15 cellular contexts compared by ENCODE assay signal in the genomic region with DNA sequence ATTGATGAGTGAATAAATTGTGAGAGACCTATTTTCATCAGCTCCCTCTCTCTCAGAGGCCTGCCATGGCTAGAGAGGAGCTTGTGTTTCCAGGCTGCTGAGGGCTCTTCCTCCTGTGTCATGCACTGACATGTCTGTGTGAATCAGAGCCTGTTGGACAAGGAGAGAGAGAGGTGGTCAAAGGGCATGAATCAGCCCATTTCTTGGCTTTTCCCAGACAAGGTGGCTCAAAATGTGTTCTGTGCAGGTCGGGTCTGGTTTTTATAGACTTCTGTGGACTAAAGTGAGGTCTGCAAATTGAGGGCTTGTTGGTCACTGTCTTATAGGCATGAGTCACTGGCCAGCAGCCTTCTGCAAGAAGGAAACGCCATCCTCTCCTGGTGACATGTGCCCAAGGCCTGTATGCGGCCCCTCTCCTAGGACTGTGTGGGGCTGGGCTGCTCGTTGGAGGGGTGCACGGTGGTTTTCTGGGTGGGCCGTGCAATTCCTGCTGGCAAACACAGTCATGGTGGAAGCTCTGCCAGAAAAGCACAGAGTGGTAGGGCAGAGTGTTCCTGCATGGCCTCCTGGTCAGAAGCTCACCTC.
DNase-seq lines count a peak whose midpoint lies in the region; ATAC-seq, FAIRE-seq and TF ChIP-seq lines count a peak whose summit lies in the region.
"Had no signal": no experiment of that assay in that cellular context is flagged by ENCODE, and none has a peak within 500 bp of the region (broad histone marks: within the 10 kb centered on the region; RNA-seq: fewer than 3 reads in every experiment).

No MANE protein-coding gene starts in this region.

- H3K4me1 ChIP-seq in HCT116 (ENCODE audit: control insufficient read depth in 1 of 2, insufficient read depth in 2 of 2, low read length in 2 of 2) (peaks cover 0 to 17% of the 10 kb centered on the region in 2 experiments; a peak in 2 of 4 replicates), adipocyte (ENCODE audit: control insufficient read depth, insufficient read depth, low read length) (peaks cover 29% of the 10 kb centered on the region)

- TF ChIP-seq CTCF in HCT116 (IDR thresholded peaks at IDR 0.05 in 2 of 3, conservative IDR thresholded peaks at IDR 0.05 in 1 of 3; ENCODE audit: borderline replicate concordance in 1 of 3, insufficient read depth in 1 of 3, low read depth in 2 of 3, low read length in 2 of 3) (no peak), fibroblast of pulmonary artery (IDR thresholded peaks at IDR 0.05; ENCODE audit: low read length, missing control alignments) (no peak)

- intact Hi-C loops in HCT116 (cut with micrococcal nuclease): no loop called here

- POLR2A ChIA-PET in HCT116 (lab: Charles Lee): interaction anchor here (0.6 to 1.6 kb wide), 2 partner anchors 11 to 886 kb away, joined by 3 to 9 read pairs; no protein-coding TSS in a partner anchor

- RAD21 ChIA-PET in HCT116 (lab: Charles Lee; ENCODE audit: low non-redundant PET in 1 of 2, low total read pairs in 2 of 2, uncharacterized antibody in 2 of 2, unreplicated experiment in 2 of 2): no interaction called here

- H2AFZ ChIP-seq in HCT116 (ENCODE audit: low read depth, low read length, poor library complexity, severe bottlenecking): no peak overlapping the region

- H3K4me3 ChIP-seq in HCT116 (replicated peaks in 1 of 2; ENCODE audit: low read depth in 1 of 2, low read length in 2 of 2) (no peak overlapping the region), adipocyte (ENCODE audit: low read length) (no peak overlapping the region), fibroblast of pulmonary artery (replicated peaks; ENCODE audit: low read depth, low read length) (no peak overlapping the region)
- H3K4me3 ChIP-seq: stomach had no signal

- no peak for TF ChIP-seq POLR2A in HCT116 (IDR thresholded peaks at IDR 0.05; ENCODE audit: borderline replicate concordance, extremely low read depth, insufficient read depth, insufficient read length)

- FAIRE-seq in urothelium cell line (lab: Jason Lieb, UNC): no peak
- FAIRE-seq: endometrium had no signal

- H3K9me3 ChIP-seq in HCT116 (ENCODE audit: control insufficient read depth in 1 of 2, insufficient read depth in 1 of 2, low read depth in 1 of 2, low read length in 2 of 2) (no peaks in the 10 kb centered on the region), adipocyte (ENCODE audit: control insufficient read depth, low read length) (peaks cover 5% of the 10 kb centered on the region)
- H3K9me3 ChIP-seq: neutrophil had no signal

- H3K9me2 ChIP-seq in HCT116 (ENCODE audit: insufficient read depth): no peaks in the 10 kb centered on the region

- CTCF ChIA-PET in HCT116 (lab: Charles Lee): no interaction called here

- no peaks in the 10 kb centered on the region for H4K20me1 ChIP-seq in HCT116 (ENCODE audit: insufficient read depth)

- H3K27ac ChIP-seq in HCT116 (ENCODE audit: low read depth, low read length): no peak overlapping the region
- H3K27ac ChIP-seq: neutrophil, stomach had no signal

- no peaks in the 10 kb centered on the region for H3K36me3 ChIP-seq in HCT116 (ENCODE audit: control insufficient read depth in 1 of 2, insufficient read depth in 2 of 2, low read length in 2 of 2)
- no peaks in the 10 kb centered on the region for H3K36me3 ChIP-seq in adipocyte (ENCODE audit: control insufficient read depth, insufficient read depth, low read length, severe bottlenecking)
- H3K36me3 ChIP-seq: neutrophil, stomach had no signal

- no TSS peak for BruUV-seq in HCT116 (replicated peaks; lab: Mats Ljungman, UMichigan)

- ATAC-seq in HCT116 (peak; percentile 59; the same call in 1 of the 2 replicates), GM21423 (IDR thresholded peaks at IDR 0.05; ENCODE audit: unreplicated experiment) (no peak), GM18511 (IDR thresholded peaks at IDR 0.05; ENCODE audit: unreplicated experiment) (no peak)

- peak overlapping the region; percentile 29 for H3K4me2 ChIP-seq in HCT116 (ENCODE audit: low read length)

- no peaks in the 10 kb centered on the region for H3K79me2 ChIP-seq in HCT116 (ENCODE audit: insufficient read depth, low read length)

- H3K9ac ChIP-seq in HCT116 (ENCODE audit: low read length) (no peak overlapping the region), adipocyte (ENCODE audit: low read length) (no peak overlapping the region)

- DNase-seq in HCT116 (ENCODE audit: low read depth, low spot score): peak; percentile 21
- DNase-seq in adipocyte (ENCODE audit: low read depth): peak; percentile 34
- DNase-seq in fibroblast of pulmonary artery (ENCODE audit: low read depth): peak; percentile 53
- DNase-seq in urothelium cell line (ENCODE audit: low spot score): peak; percentile 57
- no peak for DNase-seq in SK-N-DZ (ENCODE audit: low spot score)
- DNase-seq: activated CD4-positive, alpha-beta memory T cell treated with anti-CD3 and anti-CD28 coated beads for 36 hours; activated effector memory CD4-positive, alpha-beta T cell treated with Interleukin-2 at 50 U/mL for 16 hours; NCI-H345; OCI-M1; stomach; T-helper 2 cell had no signal

- H3K27me3 ChIP-seq in HCT116 (ENCODE audit: insufficient read depth, low read length) (no peaks in the 10 kb centered on the region), adipocyte (replicated peaks; ENCODE audit: control insufficient read depth, insufficient read depth, low read length) (peaks cover 15% of the 10 kb centered on the region)

- no peak for TF ChIP-seq RAD21 in HCT116 (IDR thresholded peaks at IDR 0.05; ENCODE audit: low read depth)

TF ChIP-seq in HCT116, 20 proteins besides CTCF, POLR2A, EP300 and RAD21 (continues in another document):
- TF ChIP-seq, protein P1, sequence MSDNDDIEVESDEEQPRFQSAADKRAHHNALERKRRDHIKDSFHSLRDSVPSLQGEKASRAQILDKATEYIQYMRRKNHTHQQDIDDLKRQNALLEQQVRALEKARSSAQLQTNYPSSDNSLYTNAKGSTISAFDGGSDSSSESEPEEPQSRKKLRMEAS (IDR thresholded peaks at IDR 0.05): 0 out of 2 replicates have a peak, but pooled peaks have one; percentile 33
- TF ChIP-seq TCF7L2 (IDR thresholded peaks at IDR 0.05; ENCODE audit: borderline replicate concordance, extremely low read depth, insufficient read depth, insufficient read length): no peak
- no peak for TF ChIP-seq SP1 (IDR thresholded peaks at IDR 0.05; ENCODE audit: low read depth)
- TF ChIP-seq EZH2 (IDR thresholded peaks at IDR 0.05): no peak
- no peak for TF ChIP-seq ZFX (IDR thresholded peaks at IDR 0.05)
- TF ChIP-seq SIN3A (IDR thresholded peaks at IDR 0.05; ENCODE audit: low read depth): no peak
- TF ChIP-seq, protein P2, sequence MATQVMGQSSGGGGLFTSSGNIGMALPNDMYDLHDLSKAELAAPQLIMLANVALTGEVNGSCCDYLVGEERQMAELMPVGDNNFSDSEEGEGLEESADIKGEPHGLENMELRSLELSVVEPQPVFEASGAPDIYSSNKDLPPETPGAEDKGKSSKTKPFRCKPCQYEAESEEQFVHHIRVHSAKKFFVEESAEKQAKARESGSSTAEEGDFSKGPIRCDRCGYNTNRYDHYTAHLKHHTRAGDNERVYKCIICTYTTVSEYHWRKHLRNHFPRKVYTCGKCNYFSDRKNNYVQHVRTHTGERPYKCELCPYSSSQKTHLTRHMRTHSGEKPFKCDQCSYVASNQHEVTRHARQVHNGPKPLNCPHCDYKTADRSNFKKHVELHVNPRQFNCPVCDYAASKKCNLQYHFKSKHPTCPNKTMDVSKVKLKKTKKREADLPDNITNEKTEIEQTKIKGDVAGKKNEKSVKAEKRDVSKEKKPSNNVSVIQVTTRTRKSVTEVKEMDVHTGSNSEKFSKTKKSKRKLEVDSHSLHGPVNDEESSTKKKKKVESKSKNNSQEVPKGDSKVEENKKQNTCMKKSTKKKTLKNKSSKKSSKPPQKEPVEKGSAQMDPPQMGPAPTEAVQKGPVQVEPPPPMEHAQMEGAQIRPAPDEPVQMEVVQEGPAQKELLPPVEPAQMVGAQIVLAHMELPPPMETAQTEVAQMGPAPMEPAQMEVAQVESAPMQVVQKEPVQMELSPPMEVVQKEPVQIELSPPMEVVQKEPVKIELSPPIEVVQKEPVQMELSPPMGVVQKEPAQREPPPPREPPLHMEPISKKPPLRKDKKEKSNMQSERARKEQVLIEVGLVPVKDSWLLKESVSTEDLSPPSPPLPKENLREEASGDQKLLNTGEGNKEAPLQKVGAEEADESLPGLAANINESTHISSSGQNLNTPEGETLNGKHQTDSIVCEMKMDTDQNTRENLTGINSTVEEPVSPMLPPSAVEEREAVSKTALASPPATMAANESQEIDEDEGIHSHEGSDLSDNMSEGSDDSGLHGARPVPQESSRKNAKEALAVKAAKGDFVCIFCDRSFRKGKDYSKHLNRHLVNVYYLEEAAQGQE (IDR thresholded peaks at IDR 0.05; ENCODE audit: low read depth): no peak
- peak; percentile 56; the same call in 1 of the 2 replicates for TF ChIP-seq CBX3 (IDR thresholded peaks at IDR 0.05; ENCODE audit: low read depth)
- TF ChIP-seq, protein P3, sequence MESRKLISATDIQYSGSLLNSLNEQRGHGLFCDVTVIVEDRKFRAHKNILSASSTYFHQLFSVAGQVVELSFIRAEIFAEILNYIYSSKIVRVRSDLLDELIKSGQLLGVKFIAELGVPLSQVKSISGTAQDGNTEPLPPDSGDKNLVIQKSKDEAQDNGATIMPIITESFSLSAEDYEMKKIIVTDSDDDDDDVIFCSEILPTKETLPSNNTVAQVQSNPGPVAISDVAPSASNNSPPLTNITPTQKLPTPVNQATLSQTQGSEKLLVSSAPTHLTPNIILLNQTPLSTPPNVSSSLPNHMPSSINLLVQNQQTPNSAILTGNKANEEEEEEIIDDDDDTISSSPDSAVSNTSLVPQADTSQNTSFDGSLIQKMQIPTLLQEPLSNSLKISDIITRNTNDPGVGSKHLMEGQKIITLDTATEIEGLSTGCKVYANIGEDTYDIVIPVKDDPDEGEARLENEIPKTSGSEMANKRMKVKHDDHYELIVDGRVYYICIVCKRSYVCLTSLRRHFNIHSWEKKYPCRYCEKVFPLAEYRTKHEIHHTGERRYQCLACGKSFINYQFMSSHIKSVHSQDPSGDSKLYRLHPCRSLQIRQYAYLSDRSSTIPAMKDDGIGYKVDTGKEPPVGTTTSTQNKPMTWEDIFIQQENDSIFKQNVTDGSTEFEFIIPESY (IDR thresholded peaks at IDR 0.05; ENCODE audit: extremely low read depth, insufficient replicate concordance, low read length): no peak
- TF ChIP-seq, protein P4, sequence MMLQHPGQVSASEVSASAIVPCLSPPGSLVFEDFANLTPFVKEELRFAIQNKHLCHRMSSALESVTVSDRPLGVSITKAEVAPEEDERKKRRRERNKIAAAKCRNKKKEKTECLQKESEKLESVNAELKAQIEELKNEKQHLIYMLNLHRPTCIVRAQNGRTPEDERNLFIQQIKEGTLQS (IDR thresholded peaks at IDR 0.05): no peak
- no peak for TF ChIP-seq SRF (IDR thresholded peaks at IDR 0.05; ENCODE audit: low read depth)
- no peak for TF ChIP-seq ZNF274 (IDR thresholded peaks at IDR 0.05; ENCODE audit: low read depth, low read length)
- peak; percentile 40; the same call in 1 of the 2 replicates for TF ChIP-seq FOSL1 (IDR thresholded peaks at IDR 0.05; ENCODE audit: low read depth)
- peak; percentile 43 for TF ChIP-seq JUND (IDR thresholded peaks at IDR 0.05)
- TF ChIP-seq CEBPB (IDR thresholded peaks at IDR 0.05; ENCODE audit: low read depth): no peak
- no peak for TF ChIP-seq ELF1 (IDR thresholded peaks at IDR 0.05; ENCODE audit: borderline replicate concordance, low read depth)
